ENCODE assay signal across 9 cellular contexts in the genomic region with DNA sequence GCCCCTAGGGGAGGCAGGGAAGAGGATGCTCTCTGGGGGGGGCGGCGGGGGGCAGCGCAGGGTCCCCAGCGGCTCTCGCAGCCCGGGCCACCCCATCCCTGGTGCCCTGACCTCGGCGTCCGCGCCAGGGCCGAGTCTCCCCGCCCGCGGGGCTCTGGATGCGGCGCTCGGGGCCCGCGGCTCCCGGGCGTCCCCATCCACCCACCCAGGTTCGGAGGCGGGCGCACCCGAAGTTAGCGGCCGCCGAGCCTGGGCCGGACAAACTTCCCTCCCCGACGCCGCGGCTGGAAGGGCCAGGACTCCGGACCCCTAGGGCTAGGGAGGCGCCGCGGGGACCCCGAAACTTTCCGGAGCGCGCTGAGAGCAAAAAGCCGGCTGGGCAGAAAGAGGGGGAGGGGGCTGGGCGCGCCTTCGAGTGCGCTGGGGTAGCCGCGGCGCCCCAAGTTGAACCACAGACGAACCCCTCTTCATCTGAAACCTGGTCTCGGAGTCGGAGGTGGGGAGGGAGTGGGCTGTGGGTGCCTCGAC. TPM values are rescaled to one million over a fixed set of nuclear protein-coding genes. Genes with fewer than 3 reads are reported as not detected.
DNase-seq lines count a peak whose midpoint lies in the region; ATAC-seq and TF ChIP-seq lines count a peak whose summit lies in the region.
"Had no signal": no experiment of that assay in that cellular context is flagged by ENCODE, and none has a peak within 500 bp of the region (broad histone marks: within the 10 kb centered on the region; RNA-seq: fewer than 3 reads in every experiment).

No MANE protein-coding gene starts in this region.

- no peak overlapping the region for H2AFZ ChIP-seq in neural progenitor cell (replicated peaks)

- H3K4me1 Mint-ChIP-seq in endothelial cell (ENCODE audit: unreplicated experiment) = peaks cover 5% of the 10 kb centered on the region
- H3K4me1 Mint-ChIP-seq in neural progenitor cell = peaks cover 14% of the 10 kb centered on the region

- TF ChIP-seq CTCF in endothelial cell (IDR thresholded peaks at IDR 0.05; ENCODE audit: unreplicated experiment) (no peak), neural progenitor cell (IDR thresholded peaks at IDR 0.05) (no peak)

- no peaks in the 10 kb centered on the region for H3K79me2 ChIP-seq in neural progenitor cell (ENCODE audit: low read depth)

- H3K9me3 ChIP-seq in HUES48 (ENCODE audit: control insufficient read depth, insufficient read depth, low read length) (no peaks in the 10 kb centered on the region), neural progenitor cell (ENCODE audit: low read depth) (no peaks in the 10 kb centered on the region)

- H3K27ac ChIP-seq in HUES48 (ENCODE audit: low read depth, low read length) (no peak overlapping the region), neural progenitor cell (no peak overlapping the region)
- H3K27ac ChIP-seq: epithelial cell of prostate had no signal

- peak overlapping the region; percentile 55; the same call in 1 of the 2 replicates for H3K4me3 ChIP-seq in HUES48 (ENCODE audit: low read depth, low read length)
- H3K4me3 ChIP-seq in neural progenitor cell = peak overlapping the region; percentile 69

- no peaks in the 10 kb centered on the region for H3K36me3 ChIP-seq in HUES48 (ENCODE audit: control insufficient read depth, insufficient read depth, low read length)
- H3K36me3 ChIP-seq in neural progenitor cell = no peaks in the 10 kb centered on the region

- DNase-seq in AG08396 (ENCODE audit: low spot score) (peak; percentile 62), endothelial cell (ENCODE audit: low spot score) (peak; percentile 35), neural progenitor cell (ENCODE audit: low spot score) (peak; percentile 47), NCI-H128 (lab: John Stamatoyannopoulos, UW; ENCODE audit: unreplicated experiment) (no peak), GM19240 (ENCODE audit: insufficient read length, low spot score) (no peak), DMS79 treated with DMSO at 0.1 percent for 48 hours (lab: John Stamatoyannopoulos, UW) (no peak)

- peaks cover 17% of the 10 kb centered on the region for H3K27me3 Mint-ChIP-seq in endothelial cell (ENCODE audit: unreplicated experiment)
- H3K27me3 Mint-ChIP-seq in neural progenitor cell (ENCODE audit: insufficient read depth, low read depth) = peaks cover 21% of the 10 kb centered on the region

- peaks cover 29% of the 10 kb centered on the region for H4K20me1 ChIP-seq in neural progenitor cell (ENCODE audit: low read depth)

- H3K27ac Mint-ChIP-seq in endothelial cell (ENCODE audit: unreplicated experiment) = no peak overlapping the region
- no peak overlapping the region for H3K27ac Mint-ChIP-seq in neural progenitor cell

- peaks cover 11% of the 10 kb centered on the region; the same call in 1 of the 2 replicates for H3K4me1 ChIP-seq in HUES48 (ENCODE audit: control insufficient read depth, insufficient read depth, low read length)
- peaks cover 42% of the 10 kb centered on the region for H3K4me1 ChIP-seq in neural progenitor cell

- H3K9ac ChIP-seq in HUES48 (ENCODE audit: low read depth, low read length) = no peak overlapping the region
- no peak overlapping the region for H3K9ac ChIP-seq in neural progenitor cell

- H3K9me3 Mint-ChIP-seq in endothelial cell (ENCODE audit: unreplicated experiment) = no peaks in the 10 kb centered on the region
- H3K9me3 Mint-ChIP-seq in neural progenitor cell = no peaks in the 10 kb centered on the region

- peaks cover 38% of the 10 kb centered on the region for H3F3A ChIP-seq in neural progenitor cell (ENCODE audit: low read depth)

- H3K4me3 Mint-ChIP-seq in endothelial cell (ENCODE audit: unreplicated experiment) (no peak overlapping the region), neural progenitor cell (peak overlapping the region; percentile 72)

- H3K27me3 ChIP-seq in HUES48 (ENCODE audit: control insufficient read depth, insufficient read depth, low read length) (peaks cover 86% of the 10 kb centered on the region), neural progenitor cell (peaks cover 98% of the 10 kb centered on the region)

- H3K36me3 Mint-ChIP-seq in endothelial cell (ENCODE audit: low read depth, unreplicated experiment) (no peaks in the 10 kb centered on the region), neural progenitor cell (no peaks in the 10 kb centered on the region)

- H3K4me2 ChIP-seq in neural progenitor cell = peak overlapping the region; percentile 80

- ATAC-seq in HG02763 (IDR thresholded peaks at IDR 0.05; ENCODE audit: unreplicated experiment) = no peak

RNA-seq across cellular contexts. Expression of gene ELFN1, which starts 3.8 kb away (rescaled TPM):
- total RNA-seq in endothelial cell (ENCODE audit: unreplicated experiment) (10.6 TPM), neural progenitor cell (ENCODE audit: low replicate concordance) (2.2 and 13.6 TPM in 2 replicates)

Comparison
In these comparisons a context has a peak if more than half of its experiments do, and no peak if none do; other contexts are left out.
1. DNase-seq: peak in AG08396 (single experiment), endothelial cell (single experiment) and neural progenitor cell (single experiment); none in NCI-H128 (single experiment), GM19240 (single experiment) and DMS79 treated with DMSO at 0.1 percent for 48 hours (single experiment).